ENCODE assay signal across 27 cellular contexts in the genomic region with DNA sequence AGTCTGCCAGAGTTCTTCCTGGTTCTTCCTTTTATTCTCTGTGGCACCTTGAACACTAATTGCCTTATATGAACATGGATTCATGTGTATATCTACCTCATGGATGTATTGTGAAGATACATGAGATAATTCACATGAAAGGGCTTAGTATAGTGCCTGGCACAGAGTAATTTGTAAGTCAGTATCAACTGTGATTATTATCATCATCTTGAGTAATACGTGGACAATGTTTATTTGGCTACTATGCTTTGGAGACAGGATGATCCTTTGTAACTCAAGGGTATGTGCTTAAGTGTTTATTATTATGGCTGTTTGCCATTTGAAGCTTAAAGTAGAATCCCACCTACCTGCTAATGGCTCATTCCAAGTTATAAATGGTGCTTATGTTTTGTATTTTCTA.
"Had no signal": no experiment of that assay in that cellular context is flagged by ENCODE, and none has a peak within 500 bp of the region (broad histone marks: within the 10 kb centered on the region; RNA-seq: fewer than 3 reads in every experiment).

No MANE protein-coding gene starts in this region.

- H3K4me1 ChIP-seq: adrenal gland, ascending aorta, breast epithelium had no signal

- H3K27ac ChIP-seq: adrenal gland, ascending aorta, breast epithelium, cardiac muscle cell, epithelial cell of prostate, esophagus squamous epithelium, gastroesophageal sphincter, heart right ventricle, hepatocyte had no signal

- H3K4me3 ChIP-seq: adrenal gland, ascending aorta, breast epithelium, cardiac muscle cell, esophagus squamous epithelium, gastroesophageal sphincter, heart right ventricle, hepatocyte had no signal

- H3K9me3 ChIP-seq: adrenal gland, ascending aorta, breast epithelium, esophagus squamous epithelium, gastroesophageal sphincter, heart right ventricle had no signal

- H3K36me3 ChIP-seq: adrenal gland, ascending aorta, breast epithelium, cardiac muscle cell, esophagus squamous epithelium, gastroesophageal sphincter, heart right ventricle had no signal

- H3K27me3 ChIP-seq: adrenal gland, ascending aorta, breast epithelium, cardiac muscle cell, esophagus squamous epithelium, gastroesophageal sphincter, heart right ventricle, hepatocyte had no signal

- DNase-seq: activated CD4-positive, alpha-beta memory T cell treated with anti-CD3 and anti-CD28 coated beads for 36 hours; activated CD4-positive, alpha-beta T cell treated with anti-CD3 and anti-CD28 coated beads for 36 hours; activated CD4-positive, alpha-beta T cell treated with anti-CD3 and anti-CD28 coated beads, Interleukin-2, amount 10 ng/mL, durations not matched to agents 24 days and 14 days; activated CD4-positive, CD25-positive, alpha-beta regulatory T cell; activated CD4-positive, CD25-positive, alpha-beta regulatory T cell treated with anti-CD3 and anti-CD28 coated beads, Interleukin-2, amount 50 U/mL, for 72 hours; activated CD8-positive, alpha-beta memory T cell treated with anti-CD3 and anti-CD28 coated beads, Interleukin-2, amount 10 ng/mL, durations not matched to agents 7 days and 5 days; activated CD8-positive, alpha-beta memory T cell treated with anti-CD3 and anti-CD28 coated beads, Interleukin-2, amount 50 U/mL, for 4 hours; activated CD8-positive, alpha-beta T cell treated with anti-CD3 and anti-CD28 coated beads, Interleukin-2, amount 10 ng/mL, durations not matched to agents 7 days and 5 days; activated effector memory CD4-positive, alpha-beta T cell treated with anti-CD3 and anti-CD28 coated beads, Interleukin-2, amount 50 U/mL, for 16 hours; activated naive CD4-positive, alpha-beta T cell treated with anti-CD3 and anti-CD28 coated beads for 36 hours; activated naive CD8-positive, alpha-beta T cell treated with anti-CD3 and anti-CD28 coated beads for 36 hours; activated naive CD8-positive, alpha-beta T cell treated with anti-CD3 and anti-CD28 coated beads, Interleukin-2, amount 50 U/mL, for 24 hours; activated T-cell treated with anti-CD3 and anti-CD28 coated beads, Interleukin-2, amount 50 U/mL, for 1 hour; activated T-cell treated with anti-CD3 and anti-CD28 coated beads, Interleukin-2, amount 50 U/mL, for 48 hours; adrenal gland; cortex of kidney; effector CD8-positive, alpha-beta T cell; esophagus squamous epithelium; foreskin melanocyte; heart right ventricle; T-helper 2 cell had no signal
